In the genomic region with DNA sequence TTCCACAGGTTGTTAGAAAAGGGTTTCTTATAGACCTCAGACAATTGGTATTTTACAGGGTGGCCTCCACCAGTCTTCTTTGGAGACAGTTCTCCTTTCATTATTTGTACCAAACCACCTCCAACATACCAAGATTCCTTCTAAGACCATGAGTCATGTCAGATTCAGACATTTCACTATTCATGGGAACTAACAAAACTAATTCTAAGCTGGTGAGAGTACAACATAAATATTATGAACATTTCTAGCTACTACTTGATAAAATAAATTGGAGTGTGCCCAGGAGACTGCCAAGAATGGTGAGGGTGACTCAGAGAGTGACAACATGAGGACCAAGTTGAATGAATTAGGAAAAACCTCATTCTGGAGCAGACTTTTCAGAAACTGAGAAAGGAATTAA, we compare ENCODE assay signal across 26 cellular contexts.
A peak's percentile ranks its signal among the peaks of the same experiment; 100 is the strongest.
DNase-seq lines count a peak whose midpoint lies in the region; ATAC-seq and TF ChIP-seq lines count a peak whose summit lies in the region.
"Had no signal": no experiment of that assay in that cellular context is flagged by ENCODE, and none has a peak within 500 bp of the region (broad histone marks: within the 10 kb centered on the region; RNA-seq: fewer than 3 reads in every experiment).

No MANE protein-coding gene starts in this region.

- no peak overlapping the region for H3K27ac Mint-ChIP-seq in endodermal cell
- H3K27ac Mint-ChIP-seq: activated CD4-positive, alpha-beta T cell treated with anti-CD3 and anti-CD28 coated beads, Interleukin-2, amount 10 ng/mL, durations not matched to agents 24 days and 14 days; activated CD8-positive, alpha-beta memory T cell treated with anti-CD3 and anti-CD28 coated beads, Interleukin-2, amount 10 ng/mL, durations not matched to agents 7 days and 5 days; CD8-positive, alpha-beta memory T cell; stimulated activated naive CD8-positive, alpha-beta T cell treated with anti-CD3 and anti-CD28 coated beads, Interleukin-15, amount 100 ng/mL, for 72 hours had no signal

- H3K4me3 Mint-ChIP-seq in endodermal cell, result no peak overlapping the region
- H3K4me3 Mint-ChIP-seq: activated CD4-positive, alpha-beta T cell treated with anti-CD3 and anti-CD28 coated beads, Interleukin-2, amount 10 ng/mL, durations not matched to agents 24 days and 14 days; activated CD8-positive, alpha-beta memory T cell treated with anti-CD3 and anti-CD28 coated beads, Interleukin-2, amount 10 ng/mL, durations not matched to agents 7 days and 5 days; CD8-positive, alpha-beta memory T cell; stimulated activated naive CD8-positive, alpha-beta T cell treated with anti-CD3 and anti-CD28 coated beads, Interleukin-15, amount 100 ng/mL, for 72 hours had no signal

- H3K4me3 ChIP-seq in RWPE2 (ENCODE audit: severe bottlenecking) (no peak overlapping the region), aorta (ENCODE audit: low read length in 2 of 2) (no peak overlapping the region), endodermal cell (ENCODE audit: low read length) (no peak overlapping the region)
- H3K4me3 ChIP-seq: GM12878, HAP-1, lung, sigmoid colon, tibial artery had no signal

- H3K36me3 ChIP-seq in RWPE2 (ENCODE audit: low read depth), result no peaks in the 10 kb centered on the region
- H3K36me3 ChIP-seq in aorta (ENCODE audit: control insufficient read depth in 1 of 2, insufficient read depth in 2 of 2, low read length in 1 of 2), result no peaks in the 10 kb centered on the region
- no peaks in the 10 kb centered on the region for H3K36me3 ChIP-seq in endodermal cell (ENCODE audit: control insufficient read depth, insufficient read depth, low read length)
- H3K36me3 ChIP-seq: HAP-1, sigmoid colon, tibial artery had no signal

- peak; percentile 42; the same call in 1 of the 3 replicates for ATAC-seq in RWPE2 (ENCODE audit: low read depth)
- ATAC-seq in aorta (ENCODE audit: low FRiP score), result peak; percentile 5
- no peak for ATAC-seq in HG03139 (IDR thresholded peaks at IDR 0.05; ENCODE audit: unreplicated experiment)
- ATAC-seq: activated CD8-positive, alpha-beta memory T cell treated with anti-CD3 and anti-CD28 coated beads, Interleukin-2, amount 10 ng/mL, durations not matched to agents 7 days and 5 days; GM12878; stimulated activated naive CD8-positive, alpha-beta T cell treated with anti-CD3 and anti-CD28 coated beads, Interleukin-15, amount 100 ng/mL, for 72 hours had no signal

- intact Hi-C loops in aorta (cut with DNase I), result loop anchor here in 1 of 2 donors (10.0 kb wide), 1 partner anchor 61 kb away; no protein-coding TSS in a partner anchor

- TF ChIP-seq CTCF in RWPE2 (IDR thresholded peaks at IDR 0.05; ENCODE audit: poor library complexity, severe bottlenecking) (no peak), endodermal cell (conservative IDR thresholded peaks at IDR 0.05) (no peak)

- no peak overlapping the region for H3K9ac ChIP-seq in endodermal cell (ENCODE audit: extremely low read depth, low read length, poor library complexity, severe bottlenecking)

- H3K27ac ChIP-seq in RWPE2 (ENCODE audit: poor library complexity, severe bottlenecking), result no peak overlapping the region
- H3K27ac ChIP-seq in aorta (ENCODE audit: low read depth in 1 of 2, low read length in 2 of 2), result no peak overlapping the region
- H3K27ac ChIP-seq in endodermal cell (ENCODE audit: low read depth, low read length), result no peak overlapping the region
- H3K27ac ChIP-seq: sigmoid colon, tibial artery, VCaP had no signal

- H3K4me1 Mint-ChIP-seq in endodermal cell, result peaks cover 4% of the 10 kb centered on the region
- H3K4me1 Mint-ChIP-seq: activated CD4-positive, alpha-beta T cell treated with anti-CD3 and anti-CD28 coated beads, Interleukin-2, amount 10 ng/mL, durations not matched to agents 24 days and 14 days; activated CD8-positive, alpha-beta memory T cell treated with anti-CD3 and anti-CD28 coated beads, Interleukin-2, amount 10 ng/mL, durations not matched to agents 7 days and 5 days; CD8-positive, alpha-beta memory T cell; stimulated activated naive CD8-positive, alpha-beta T cell treated with anti-CD3 and anti-CD28 coated beads, Interleukin-15, amount 100 ng/mL, for 72 hours had no signal

- DNase-seq in GM04503 (ENCODE audit: low read depth), result peak; percentile 29
- DNase-seq in RWPE2 (ENCODE audit: low spot score), result no peak
- DNase-seq in fibroblast of peridontal ligament (ENCODE audit: extremely low read depth), result peak; percentile 1
- no peak for DNase-seq in aorta
- no peak for DNase-seq in endodermal cell
- DNase-seq in activated CD4-positive, alpha-beta T cell treated with anti-CD3 and anti-CD28 coated beads, Interleukin-2, amount 50 U/mL, for 48 hours, result no peak
- DNase-seq: activated CD4-positive, alpha-beta T cell treated with anti-CD3 and anti-CD28 coated beads, Interleukin-2, amount 10 ng/mL, durations not matched to agents 24 days and 14 days; activated CD8-positive, alpha-beta memory T cell treated with anti-CD3 and anti-CD28 coated beads, Interleukin-2, amount 10 ng/mL, durations not matched to agents 7 days and 5 days; activated naive CD4-positive, alpha-beta T cell treated with anti-CD3 and anti-CD28 coated beads, Interleukin-2, amount 50 U/mL, for 16 hours; CD8-positive, alpha-beta memory T cell; DMS53; effector memory CD4-positive, alpha-beta T cell; Kasumi-1; NCI-H1105; NCI-H2029; NCI-H2227 treated with DMSO at 0.1 percent for 48 hours; NCI-H748 treated with DMSO at 0.1 percent for 48 hours; posterior cingulate gyrus; sigmoid colon; stimulated activated naive CD8-positive, alpha-beta T cell treated with anti-CD3 and anti-CD28 coated beads, Interleukin-15, amount 100 ng/mL, for 72 hours; tibial artery had no signal

- no peaks in the 10 kb centered on the region for H3K27me3 ChIP-seq in RWPE2 (ENCODE audit: insufficient read depth, poor library complexity, severe bottlenecking)
- no peaks in the 10 kb centered on the region for H3K27me3 ChIP-seq in aorta (ENCODE audit: control insufficient read depth in 1 of 2, insufficient read depth in 2 of 2, low read length in 1 of 2)
- H3K27me3 ChIP-seq in endodermal cell (ENCODE audit: control insufficient read depth, insufficient read depth, low read length, poor library complexity, severe bottlenecking), result no peaks in the 10 kb centered on the region
- H3K27me3 ChIP-seq: sigmoid colon, tibial artery had no signal

- H3K9me3 ChIP-seq in RWPE2 (ENCODE audit: severe bottlenecking) (no peaks in the 10 kb centered on the region), aorta (ENCODE audit: control insufficient read depth, low read length) (no peaks in the 10 kb centered on the region), endodermal cell (ENCODE audit: control insufficient read depth, low read length) (peaks cover 12% of the 10 kb centered on the region)
- H3K9me3 ChIP-seq: HAP-1, tibial artery had no signal

- no peaks in the 10 kb centered on the region for H3K36me3 Mint-ChIP-seq in endodermal cell (ENCODE audit: low read depth)
- H3K36me3 Mint-ChIP-seq: activated CD8-positive, alpha-beta memory T cell treated with anti-CD3 and anti-CD28 coated beads, Interleukin-2, amount 10 ng/mL, durations not matched to agents 7 days and 5 days; CD8-positive, alpha-beta memory T cell had no signal

- H3K4me1 ChIP-seq in RWPE2 (ENCODE audit: insufficient read depth, poor library complexity, severe bottlenecking) (no peaks in the 10 kb centered on the region), aorta (ENCODE audit: control insufficient read depth in 1 of 2, insufficient read depth in 2 of 2, low read length in 2 of 2) (peaks cover 0 to 3% of the 10 kb centered on the region in 2 donors), endodermal cell (ENCODE audit: control insufficient read depth, insufficient read depth, low read length) (no peaks in the 10 kb centered on the region)
- H3K4me1 ChIP-seq: HAP-1, sigmoid colon had no signal

- peaks cover 16% of the 10 kb centered on the region for H3K9me3 Mint-ChIP-seq in endodermal cell

- H3K27me3 Mint-ChIP-seq in endodermal cell (ENCODE audit: insufficient read depth), result peaks cover 2% of the 10 kb centered on the region
- H3K27me3 Mint-ChIP-seq: activated CD4-positive, alpha-beta T cell treated with anti-CD3 and anti-CD28 coated beads, Interleukin-2, amount 10 ng/mL, durations not matched to agents 24 days and 14 days; activated CD8-positive, alpha-beta memory T cell treated with anti-CD3 and anti-CD28 coated beads, Interleukin-2, amount 10 ng/mL, durations not matched to agents 7 days and 5 days; stimulated activated naive CD8-positive, alpha-beta T cell treated with anti-CD3 and anti-CD28 coated beads, Interleukin-15, amount 100 ng/mL, for 72 hours had no signal

Comparison
In these comparisons a context has a peak if more than half of its experiments do, and no peak if none do; other contexts are left out.
1. DNase-seq: peak in GM04503 (single experiment) and fibroblast of peridontal ligament (single experiment); none in RWPE2 (single experiment), aorta (0 of 2), endodermal cell (single experiment) and activated CD4-positive, alpha-beta T cell treated with anti-CD3 and anti-CD28 coated beads, Interleukin-2, amount 50 U/mL, for 48 hours (0 of 2).